Comparison of ENCODE assay signal across 27 cellular contexts in the genomic region with DNA sequence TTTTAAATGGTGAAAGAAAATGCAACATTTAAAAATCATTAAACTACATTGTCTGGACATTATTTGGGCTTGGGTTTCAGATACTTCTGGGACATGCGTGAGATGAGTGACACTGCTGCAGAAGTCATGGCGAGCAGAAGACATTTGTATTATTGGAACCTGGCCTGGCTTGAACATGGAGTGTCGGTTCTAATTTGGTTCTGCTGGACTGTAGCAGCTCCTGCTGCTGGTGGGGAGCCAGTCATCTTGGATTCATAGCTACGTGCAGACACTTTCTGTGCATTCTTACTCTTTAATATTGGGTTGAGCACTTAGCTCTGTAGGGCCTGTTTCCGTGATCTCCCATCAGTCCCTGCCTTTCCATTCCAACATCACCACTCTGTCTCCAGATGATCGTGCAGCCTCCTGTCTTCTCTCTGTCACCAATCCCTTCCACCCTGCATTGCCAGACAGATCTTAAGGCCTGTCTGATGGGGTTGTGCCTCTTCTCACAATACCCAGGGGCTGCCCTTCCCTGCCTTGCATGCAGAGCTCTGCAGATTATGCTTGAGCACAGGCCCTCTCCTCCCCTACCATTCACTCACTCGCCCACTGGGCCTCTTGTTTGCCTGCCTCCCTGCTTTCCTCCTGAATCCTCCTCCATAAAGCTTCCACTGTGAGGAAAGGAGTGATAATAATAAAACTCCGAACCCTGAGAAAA. TPM values are rescaled to one million over a fixed set of nuclear protein-coding genes. Genes with fewer than 3 reads are reported as not detected.
A peak's percentile ranks its signal among the peaks of the same experiment; 100 is the strongest.
DNase-seq lines count a peak whose midpoint lies in the region; ATAC-seq and TF ChIP-seq lines count a peak whose summit lies in the region.
"Had no signal": no experiment of that assay in that cellular context is flagged by ENCODE, and none has a peak within 500 bp of the region (broad histone marks: within the 10 kb centered on the region; RNA-seq: fewer than 3 reads in every experiment).

No MANE protein-coding gene starts in this region.

- CTCF ChIA-PET in RWPE1 (lab: Yijun Ruan, JAX), result no interaction called here

- TF ChIP-seq POLR2A in gastrocnemius medialis (IDR thresholded peaks at IDR 0.05), result no peak

- ATAC-seq in lung (ENCODE audit: insufficient read depth, low FRiP score) (no peak), gastrocnemius medialis (no peak), GM21619 (IDR thresholded peaks at IDR 0.05; ENCODE audit: unreplicated experiment) (no peak), GM21576 (IDR thresholded peaks at IDR 0.05; ENCODE audit: unreplicated experiment) (no peak)
- ATAC-seq: K562; naive thymus-derived CD4-positive, alpha-beta T cell; pancreas; T-cell had no signal

- no peak for TF ChIP-seq CTCF in lung (IDR thresholded peaks at IDR 0.05; ENCODE audit: control extremely low read depth, extremely low read depth)
- no peak for TF ChIP-seq CTCF in gastrocnemius medialis (IDR thresholded peaks at IDR 0.05 in 4 of 5, conservative IDR thresholded peaks at IDR 0.05 in 1 of 5)
- no peak for TF ChIP-seq CTCF in RWPE1 (conservative IDR thresholded peaks at IDR 0.05; ENCODE audit: low read depth)

- intact Hi-C loops in gastrocnemius medialis (cut with DNase I; ENCODE audit: low total_unique reads), result no loop called here

- H3K4me1 ChIP-seq in lung (ENCODE audit: control insufficient read depth in 2 of 2, insufficient read depth in 2 of 2, low read length in 2 of 2) (peaks cover 6 to 43% of the 10 kb centered on the region in 2 donors), gastrocnemius medialis (peaks cover 43% of the 10 kb centered on the region in 2 donors)
- H3K4me1 ChIP-seq: BLaER1, pancreas, right lobe of liver, SJSA1 had no signal

- WGBS in lung, 2 donors, result 81 to 90% methylated on average over 8 of the region's 8 CpGs

- no peaks in the 10 kb centered on the region for H3K36me3 ChIP-seq in lung (ENCODE audit: control insufficient read depth in 2 of 2, insufficient read depth in 2 of 2, low read length in 2 of 2)
- H3K36me3 ChIP-seq in gastrocnemius medialis, result no peaks in the 10 kb centered on the region
- H3K36me3 ChIP-seq: BLaER1, MG63, pancreas, Peyer's patch, right lobe of liver, SJSA1 had no signal

- in situ Hi-C loops in gastrocnemius medialis (cut with MboI; ENCODE audit: low sequenced_read_pairs in 4 of 4), result no loop called here

- no peaks in the 10 kb centered on the region for H3K9me3 ChIP-seq in lung (ENCODE audit: control insufficient read depth in 2 of 2, insufficient read depth in 1 of 2, low read length in 1 of 2)
- H3K9me3 ChIP-seq in gastrocnemius medialis, result no peaks in the 10 kb centered on the region
- H3K9me3 ChIP-seq: BLaER1, MG63, pancreas, Peyer's patch, right lobe of liver, SJSA1 had no signal

- POLR2A ChIA-PET in RWPE1 (lab: Yijun Ruan, JAX; ENCODE audit: low non-redundant PET), result no interaction called here

- no peak for DNase-seq in lung (ENCODE audit: low spot score)
- DNase-seq in gastrocnemius medialis, result no peak
- DNase-seq in RWPE1 (ENCODE audit: low spot score), result no peak
- no peak for DNase-seq in NCI-H1092 treated with DMSO at 0.1 percent for 48 hours (lab: John Stamatoyannopoulos, UW)
- DNase-seq: ACHN; activated CD4-positive, alpha-beta T cell treated with anti-CD3 and anti-CD28 coated beads for 1 hour; activated effector memory CD4-positive, alpha-beta T cell treated with anti-CD3 and anti-CD28 coated beads, Interleukin-2, amount 50 U/mL, for 16 hours; dermis blood vessel endothelial cell; DMS53; GDM1; GOT3; mesendoderm; MG63; naive thymus-derived CD4-positive, alpha-beta T cell; NCI-H1436; NCI-H524; pancreas; Peyer's patch; right lobe of liver; T-cell had no signal

- H3K27me3 ChIP-seq in lung (ENCODE audit: control insufficient read depth, insufficient read depth) (no peaks in the 10 kb centered on the region), gastrocnemius medialis (no peaks in the 10 kb centered on the region)
- H3K27me3 ChIP-seq: BLaER1, MG63, pancreas, Peyer's patch, right lobe of liver, SJSA1 had no signal

- H3K4me3 ChIP-seq in lung, result no peak overlapping the region
- no peak overlapping the region for H3K4me3 ChIP-seq in gastrocnemius medialis
- H3K4me3 ChIP-seq: BLaER1, K562, MG63, pancreas, Peyer's patch, right lobe of liver, SJSA1 had no signal

- H3K27ac ChIP-seq in angular gyrus (ENCODE audit: low read depth, low read length) (peak overlapping the region; percentile 80), cingulate gyrus (ENCODE audit: low read depth, low read length) (peak overlapping the region; percentile 77), lung (ENCODE audit: low read depth in 1 of 2, low read length in 1 of 2) (peak overlapping the region; percentile 24 to 69), gastrocnemius medialis (peak overlapping the region; percentile 8 to 36 (median 23)), RWPE1 (no peak overlapping the region)
- H3K27ac ChIP-seq: BLaER1, pancreas, Peyer's patch, right lobe of liver, SJSA1 had no signal

RNA-seq across cellular contexts. Expression of gene CELF2, which starts 32.8 kb away (rescaled TPM):
- total RNA-seq in lung (100 to 1,000 TPM in 1 of 2 donors, 10 to 100 TPM in 1; 91.1 to 115 TPM), gastrocnemius medialis (10 to 100 TPM; 30.0 to 56.6 (median 43.3) TPM)
- 10 to 100 TPM; 13.6 to 36.3 TPM for polyA plus RNA-seq in lung
- total RNA-seq: SJSA1 had no signal
